ENCODE assay signal across 16 cellular contexts in genomic region chr7:26345837-26346236, GRCh38.
"Had no signal": no experiment of that assay in that cellular context is flagged by ENCODE, and none has a peak within 500 bp of the region (broad histone marks: within the 10 kb centered on the region; RNA-seq: fewer than 3 reads in every experiment).

No MANE protein-coding gene starts in this region.

- H3K27ac ChIP-seq: hepatocyte, sigmoid colon, thoracic aorta had no signal

- DNase-seq: activated B cell treated with CpG ODN at 0.5 μM for 24 hours; activated CD4-positive, alpha-beta T cell treated with anti-CD3 and anti-CD28 coated beads, Interleukin-2, amount 10 ng/mL, durations not matched to agents 24 days and 14 days; activated CD8-positive, alpha-beta memory T cell treated with anti-CD3 and anti-CD28 coated beads for 24 hours; activated CD8-positive, alpha-beta memory T cell treated with anti-CD3 and anti-CD28 coated beads, Interleukin-2, amount 50 U/mL, for 48 hours; activated effector memory CD4-positive, alpha-beta T cell treated with anti-CD3 and anti-CD28 coated beads, Interleukin-2, amount 50 U/mL, for 16 hours; activated T-cell treated with anti-CD3 and anti-CD28 coated beads, Interleukin-2, amount 50 U/mL, for 72 hours; cerebellar nuclear complex; effector CD8-positive, alpha-beta T cell; left colon; midbrain; sigmoid colon; stimulated activated CD4-positive, alpha-beta T cell treated with anti-CD3 and anti-CD28 coated beads, Interleukin-4, amount 100 ng/mL, for 24 hours had no signal

- H3K27me3 ChIP-seq: hepatocyte, sigmoid colon had no signal

- H3K79me2 ChIP-seq: hepatocyte had no signal

- H3K9me3 ChIP-seq: sigmoid colon, thoracic aorta had no signal

- H3K4me2 ChIP-seq: hepatocyte had no signal

- H3K4me3 ChIP-seq: hepatocyte, lung, sigmoid colon, thoracic aorta had no signal

- H3K4me1 ChIP-seq: sigmoid colon had no signal

- H2AFZ ChIP-seq: hepatocyte had no signal

- H3K36me3 ChIP-seq: sigmoid colon, thoracic aorta had no signal

- ATAC-seq: activated T-cell treated with anti-CD3 and anti-CD28 coated beads, Interleukin-2, amount 50 U/mL, for 72 hours; left colon; stimulated activated effector memory CD8-positive, alpha-beta T cell treated with anti-CD3 and anti-CD28 coated beads, Interleukin-12 subunit alpha, Interleukin-12 subunit beta, amount 100 ng/mL, for 72 hours had no signal
